ENCODE assay signal across 25 cellular contexts in genomic region chr4:153852501-153852900, GRCh38.
"Had no signal": no experiment of that assay in that cellular context is flagged by ENCODE, and none has a peak within 500 bp of the region (broad histone marks: within the 10 kb centered on the region; RNA-seq: fewer than 3 reads in every experiment).

No MANE protein-coding gene starts in this region.

- H3K27ac Mint-ChIP-seq: dendritic cell treated with granulocyte-macrophage colony-stimulating factor and Interleukin-4, amounts not matched to agents 40 ng/mL and 50 ng/mL, for 4 days; effector memory CD8-positive, alpha-beta T cell; endodermal cell had no signal

- H3K36me3 ChIP-seq: colonic mucosa, esophagus muscularis mucosa, esophagus squamous epithelium, gastrocnemius medialis, gastroesophageal sphincter, heart left ventricle, heart right ventricle had no signal

- H3K4me3 ChIP-seq: colonic mucosa, coronary artery, dorsolateral prefrontal cortex, esophagus muscularis mucosa, esophagus squamous epithelium, gastrocnemius medialis, gastroesophageal sphincter, heart left ventricle, heart right ventricle had no signal

- ATAC-seq: effector memory CD8-positive, alpha-beta T cell; esophagus mucosa; foreskin keratinocyte; gastrocnemius medialis; gastroesophageal sphincter; heart left ventricle; heart right ventricle had no signal

- H3K4me1 Mint-ChIP-seq: endodermal cell had no signal

- DNase-seq: colonic mucosa; cortex of kidney; dermis blood vessel endothelial cell; dorsolateral prefrontal cortex; effector CD4-positive, alpha-beta T cell; effector CD8-positive, alpha-beta T cell; effector memory CD4-positive, alpha-beta T cell; effector memory CD8-positive, alpha-beta T cell; endodermal cell; erythroblast; esophagus squamous epithelium; foreskin fibroblast; foreskin keratinocyte; foreskin melanocyte; gastrocnemius medialis; glutamatergic neuron; head of caudate nucleus; heart left ventricle; heart right ventricle had no signal

- H3K9me3 ChIP-seq: colonic mucosa, esophagus squamous epithelium, gastrocnemius medialis had no signal

- H3K27me3 ChIP-seq: colonic mucosa, dorsolateral prefrontal cortex, esophagus muscularis mucosa, esophagus squamous epithelium, foreskin keratinocyte, gastrocnemius medialis, gastroesophageal sphincter, heart left ventricle, heart right ventricle had no signal

- H3K4me3 Mint-ChIP-seq: dendritic cell treated with granulocyte-macrophage colony-stimulating factor and Interleukin-4, amounts not matched to agents 40 ng/mL and 50 ng/mL, for 4 days; effector memory CD8-positive, alpha-beta T cell; endodermal cell had no signal

- H3K27ac ChIP-seq: colonic mucosa, coronary artery, dorsolateral prefrontal cortex, epithelial cell of prostate, esophagus muscularis mucosa, esophagus squamous epithelium, foreskin keratinocyte, gastrocnemius medialis, gastroesophageal sphincter, heart left ventricle, heart right ventricle had no signal

- H3K4me1 ChIP-seq: colonic mucosa, esophagus muscularis mucosa, esophagus squamous epithelium, foreskin keratinocyte, gastrocnemius medialis, gastroesophageal sphincter had no signal
